24 cellular contexts compared by ENCODE assay signal in genomic region chr2:18651842-18652774, GRCh38.
DNase-seq lines count a peak whose midpoint lies in the region; ATAC-seq, FAIRE-seq and TF ChIP-seq lines count a peak whose summit lies in the region.
"Had no signal": no experiment of that assay in that cellular context is flagged by ENCODE, and none has a peak within 500 bp of the region (broad histone marks: within the 10 kb centered on the region; RNA-seq: fewer than 3 reads in every experiment).

No MANE protein-coding gene starts in this region.

- no peak for TF ChIP-seq CTCF in AG10803 (conservative IDR thresholded peaks at IDR 0.05; ENCODE audit: low read length)
- no peak for TF ChIP-seq CTCF in SK-N-SH (IDR thresholded peaks at IDR 0.05)
- no peak for TF ChIP-seq CTCF in D721Med (IDR thresholded peaks at IDR 0.05; ENCODE audit: insufficient read depth, missing control alignments)
- TF ChIP-seq CTCF in H9 (conservative IDR thresholded peaks at IDR 0.05) = no peak

- CTCF ChIA-PET in SK-N-SH (lab: Yijun Ruan, JAX) = interaction anchor here (0.7 to 1.8 kb wide), 9 partner anchors 15 to 705 kb away, joined by 3 to 5 read pairs (median 3); no protein-coding TSS in a partner anchor

- no peak overlapping the region for H2AK5ac ChIP-seq in H9 (ENCODE audit: insufficient read length, low read length)

- peaks cover 15% of the 10 kb centered on the region for H3F3A ChIP-seq in SK-N-SH (replicated peaks; ENCODE audit: insufficient read depth)

- peaks cover 1% of the 10 kb centered on the region; the same call in 1 of the 2 replicates for H3K27me3 Mint-ChIP-seq in H9 (ENCODE audit: low read depth)
- H3K27me3 Mint-ChIP-seq: stimulated activated memory B cell treated with anti-CD40 and anti-IgM and Interleukin-4, amounts not matched to agents 10 μg/mL and 1 μg/mL and 100 μg/mL, for 72 hours had no signal

- H3T11ph ChIP-seq in H9 (ENCODE audit: low read length) = no peak overlapping the region

- H3K4me1 ChIP-seq in SK-N-SH (ENCODE audit: control insufficient read depth in 1 of 2, insufficient read depth in 2 of 2, low read depth in 1 of 2, low read length in 1 of 2) (peaks cover 9 to 17% of the 10 kb centered on the region in 2 experiments; a peak in 3 of 4 replicates), H9 (ENCODE audit: insufficient read depth, low read length) (no peaks in the 10 kb centered on the region)
- H3K4me1 ChIP-seq: Caco-2, SJSA1 had no signal

- no peak overlapping the region for H2BK20ac ChIP-seq in H9 (ENCODE audit: low read depth, low read length, poor library complexity, severe bottlenecking)

- DNase-seq in AG10803 (ENCODE audit: low read depth) (peak; percentile 86), SK-N-SH (no peak), fibroblast of peridontal ligament (ENCODE audit: extremely low read depth) (peak; percentile 87), renal cortical epithelial cell (ENCODE audit: low read depth) (peak; percentile 5), D721Med (ENCODE audit: insufficient read length, low spot score) (no peak), NCI-H2227 treated with DMSO at 0.1 percent for 48 hours (lab: John Stamatoyannopoulos, UW) (no peak), H9 (no peak)
- DNase-seq: activated CD8-positive, alpha-beta memory T cell treated with anti-CD3 and anti-CD28 coated beads, Interleukin-2, amount 50 U/mL, for 4 hours; activated naive CD4-positive, alpha-beta T cell treated with Interleukin-2 at 50 U/mL for 16 hours; Caco-2; GF-D8; GOT3; left colon; mucosa of descending colon; NCI-H1694; NCI-H524; posterior cingulate gyrus; stimulated activated CD4-positive, alpha-beta T cell treated with anti-CD3 and anti-CD28 coated beads, Interleukin-12 subunit alpha, Interleukin-12 subunit beta, amount 100 ng/mL, for 4 hours; T-helper 9 cell had no signal

- no peak overlapping the region for H3K14ac ChIP-seq in H9 (ENCODE audit: insufficient read depth, low read length)

- no peak overlapping the region for H2BK15ac ChIP-seq in H9 (ENCODE audit: low read depth, low read length)

- H3K23me2 ChIP-seq in H9 (ENCODE audit: insufficient read length, low read depth, low read length, poor library complexity, severe bottlenecking) = no peaks in the 10 kb centered on the region

- no peak overlapping the region; a peak in 1 of 7 replicates for H3K27ac Mint-ChIP-seq in H9
- H3K27ac Mint-ChIP-seq: stimulated activated memory B cell treated with anti-CD40 and anti-IgM and Interleukin-4, amounts not matched to agents 10 μg/mL and 1 μg/mL and 100 μg/mL, for 72 hours had no signal

- H3K36me3 Mint-ChIP-seq in H9 (ENCODE audit: insufficient read depth in 1 of 3, low read depth in 3 of 3) = no peaks in the 10 kb centered on the region

- peaks cover 0 to 9% of the 10 kb centered on the region in 2 experiments for H3K36me3 ChIP-seq in SK-N-SH (replicated peaks in 1 of 2; ENCODE audit: control insufficient read depth in 1 of 2, insufficient read depth in 2 of 2, low read length in 1 of 2)
- H3K36me3 ChIP-seq: esophagus muscularis mucosa, SJSA1 had no signal

- H3K9ac ChIP-seq in SK-N-SH = peak overlapping the region; percentile 21
- H3K9ac ChIP-seq in H9 (ENCODE audit: extremely low read depth, insufficient read length, low read length) = no peak overlapping the region

- peaks cover 0 to 4% of the 10 kb centered on the region in 2 experiments; a peak in 1 of 4 replicates for H3K4me1 Mint-ChIP-seq in H9
- H3K4me1 Mint-ChIP-seq: stimulated activated memory B cell treated with anti-CD40 and anti-IgM and Interleukin-4, amounts not matched to agents 10 μg/mL and 1 μg/mL and 100 μg/mL, for 72 hours had no signal

- H4K5ac ChIP-seq in H9 (ENCODE audit: insufficient read length, low read depth, low read length) = no peak overlapping the region

- H3K4me3 Mint-ChIP-seq in H9 = no peak overlapping the region
- H3K4me3 Mint-ChIP-seq: stimulated activated memory B cell treated with anti-CD40 and anti-IgM and Interleukin-4, amounts not matched to agents 10 μg/mL and 1 μg/mL and 100 μg/mL, for 72 hours had no signal

- H3K79me2 ChIP-seq in SK-N-SH (ENCODE audit: insufficient read depth) = no peaks in the 10 kb centered on the region
- H3K79me2 ChIP-seq in H9 (ENCODE audit: insufficient read depth, low read length) = no peaks in the 10 kb centered on the region

- H3K9me3 Mint-ChIP-seq in H9 = no peaks in the 10 kb centered on the region
- H3K9me3 Mint-ChIP-seq: stimulated activated memory B cell treated with anti-CD40 and anti-IgM and Interleukin-4, amounts not matched to agents 10 μg/mL and 1 μg/mL and 100 μg/mL, for 72 hours had no signal

- TF ChIP-seq RAD21 in SK-N-SH (IDR thresholded peaks at IDR 0.05; ENCODE audit: low read length) = no peak

- H3K79me1 ChIP-seq in H9 (ENCODE audit: insufficient read depth, low read depth, low read length, poor library complexity, severe bottlenecking) = no peaks in the 10 kb centered on the region

- H2BK12ac ChIP-seq in H9 (ENCODE audit: insufficient read length, low read depth, low read length) = no peak overlapping the region

- POLR2A ChIA-PET in SK-N-SH (lab: Yijun Ruan, JAX) = interaction anchor here (0.7 kb wide), 1 partner anchor 91 kb away, joined by 3 read pairs; no protein-coding TSS in a partner anchor

- no peaks in the 10 kb centered on the region for H3K9me2 ChIP-seq in SK-N-SH

- peak in 1 of 2 experiments; percentile 68; a peak in 3 of 4 replicates for TF ChIP-seq EP300 in SK-N-SH (IDR thresholded peaks at IDR 0.05; ENCODE audit: borderline replicate concordance in 1 of 2, low read depth in 1 of 2, low read length in 1 of 2)

- no peak overlapping the region for H3K4ac ChIP-seq in H9 (ENCODE audit: low read depth, low read length)

- H4K20me1 ChIP-seq in SK-N-SH (ENCODE audit: insufficient read depth) (no peaks in the 10 kb centered on the region), H9 (ENCODE audit: control insufficient read depth, insufficient read depth, insufficient read length) (no peaks in the 10 kb centered on the region)

- H3K27ac ChIP-seq in SK-N-SH (ENCODE audit: low read depth in 2 of 2, low read length in 1 of 2) (peak overlapping the region; percentile 74 to 87; a peak in 3 of 4 replicates), H9 (ENCODE audit: insufficient read length, low read depth, low read length) (no peak overlapping the region)
- H3K27ac ChIP-seq: esophagus muscularis mucosa, SJSA1 had no signal

- no peak overlapping the region for H4K8ac ChIP-seq in H9 (replicated peaks; ENCODE audit: insufficient read length, low read depth, low read length)

- H3K27me3 ChIP-seq in SK-N-SH (ENCODE audit: insufficient read depth) (no peaks in the 10 kb centered on the region), H9 (ENCODE audit: insufficient read depth, low read length) (no peaks in the 10 kb centered on the region)
- H3K27me3 ChIP-seq: esophagus muscularis mucosa, SJSA1 had no signal

- no peak overlapping the region for H3K18ac ChIP-seq in H9 (ENCODE audit: insufficient read length, low read depth, low read length)

- H3K4me2 ChIP-seq in SK-N-SH (0 out of 2 replicates have a peak overlapping the region, but pooled peaks have one; percentile 1), H9 (ENCODE audit: insufficient read depth, insufficient read length, low read length) (no peak overlapping the region)

- no peak overlapping the region for H3K4me3 ChIP-seq in AG10803 (ENCODE audit: low read length)
- H3K4me3 ChIP-seq in SK-N-SH (ENCODE audit: low read depth in 2 of 2, low read length in 1 of 2) = no peak overlapping the region
- H3K4me3 ChIP-seq: esophagus muscularis mucosa, mucosa of descending colon, SJSA1 had no signal

- H2BK120ac ChIP-seq in H9 (ENCODE audit: low read depth, low read length, poor library complexity, severe bottlenecking) = no peak overlapping the region

- 34% methylated on average over 3 of the region's 3 CpGs for WGBS in SK-N-SH (ENCODE audit: low lambda C conversion rate)
- no CpG with 5 or more reads among the region's 3 CpGs for WGBS in H9 (ENCODE audit: extremely low coverage, insufficient read length, low lambda C conversion rate)

- H2AFZ ChIP-seq in SK-N-SH (ENCODE audit: low read depth) (peak overlapping the region; percentile 56), H9 (ENCODE audit: low read length) (no peak overlapping the region)

- H3K56ac ChIP-seq in H9 (ENCODE audit: insufficient read length, low read depth, low read length) = no peak overlapping the region

- no peak overlapping the region for H4K91ac ChIP-seq in H9 (ENCODE audit: insufficient read length, low read depth, low read length)

- no peak for FAIRE-seq in D721Med (lab: Jason Lieb, UNC)
- FAIRE-seq: urothelium cell line had no signal

- ATAC-seq in HG03520 (IDR thresholded peaks at IDR 0.05; ENCODE audit: unreplicated experiment) = no peak
- ATAC-seq: left colon; mucosa of descending colon; stimulated activated memory B cell treated with anti-CD40 and anti-IgM and Interleukin-4, amounts not matched to agents 10 μg/mL and 1 μg/mL and 100 μg/mL, for 72 hours had no signal

- H3K9me3 ChIP-seq in SK-N-SH (no peaks in the 10 kb centered on the region), H9 (ENCODE audit: control insufficient read depth, low read depth, low read length) (no peaks in the 10 kb centered on the region)
- H3K9me3 ChIP-seq: Caco-2, esophagus muscularis mucosa, mucosa of descending colon, SJSA1 had no signal

- no peak overlapping the region for H3K23ac ChIP-seq in H9 (ENCODE audit: insufficient read length, low read depth, low read length)

- H2BK5ac ChIP-seq in H9 (ENCODE audit: insufficient read length, low read length) = no peak overlapping the region

Comparison
In these comparisons a context has a peak if more than half of its experiments do, and no peak if none do; other contexts are left out.
1. DNase-seq: peak in AG10803 (single experiment), fibroblast of peridontal ligament (single experiment) and renal cortical epithelial cell (single experiment); none in SK-N-SH (single experiment), D721Med (single experiment), NCI-H2227 treated with DMSO at 0.1 percent for 48 hours (single experiment) and H9 (single experiment).